8 cellular contexts compared by ENCODE assay signal in the genomic region with DNA sequence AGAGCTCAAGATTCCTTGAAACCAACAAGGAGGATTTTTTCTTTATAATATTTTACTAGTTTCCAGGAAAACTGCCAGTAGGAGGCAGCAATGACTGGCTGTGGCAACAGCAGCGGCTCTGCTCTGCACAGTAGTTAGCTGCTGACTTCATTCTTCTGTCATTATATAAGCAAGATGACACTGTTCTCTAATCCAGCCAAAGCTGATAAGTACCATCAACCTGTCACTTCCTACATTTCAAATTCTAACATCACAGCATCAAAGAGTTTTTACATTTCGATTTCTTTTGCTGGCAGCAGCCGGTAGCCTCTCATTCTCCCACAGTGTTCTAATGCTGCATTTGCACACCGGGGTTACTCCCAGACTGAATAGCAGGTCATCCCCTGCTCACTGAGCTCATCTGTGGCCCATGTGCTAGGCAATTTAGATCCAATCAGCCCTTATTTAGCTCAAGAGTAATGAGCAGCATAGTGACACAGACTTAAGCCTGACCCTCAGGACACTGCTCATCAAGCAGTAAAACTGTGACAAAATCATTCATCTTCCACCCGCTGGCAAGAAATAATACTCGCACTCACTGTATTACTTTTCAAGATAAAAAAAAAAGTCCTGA.
A peak's percentile ranks its signal among the peaks of the same experiment; 100 is the strongest.
DNase-seq lines count a peak whose midpoint lies in the region; ATAC-seq and TF ChIP-seq lines count a peak whose summit lies in the region.

No MANE protein-coding gene starts in this region.

- H3K36me3 ChIP-seq in left ventricle myocardium inferior = no peaks in the 10 kb centered on the region

- H3K27me3 ChIP-seq in left ventricle myocardium inferior (ENCODE audit: low read depth) = no peaks in the 10 kb centered on the region

- H3K4me3 ChIP-seq in left ventricle myocardium inferior = no peak overlapping the region

- DNase-seq in COLO829 (ENCODE audit: low spot score) (peak; percentile 13), HT-29 (ENCODE audit: low spot score) (peak; percentile 53), UCSD-AML1 (lab: John Stamatoyannopoulos, UW; ENCODE audit: unreplicated experiment) (peak; percentile 12), left ventricle myocardium inferior (no peak), smooth muscle cell of the brain vasculature (ENCODE audit: low read depth, low spot score) (peak; percentile 41), NCI-H345 (lab: John Stamatoyannopoulos, UW) (no peak), GM19240 (ENCODE audit: insufficient read length, low spot score) (no peak)

- intact Hi-C loops in left ventricle myocardium inferior (cut with micrococcal nuclease) = no loop called here

- no peaks in the 10 kb centered on the region for H3K4me1 ChIP-seq in left ventricle myocardium inferior

- peak; percentile 42 for TF ChIP-seq CTCF in left ventricle myocardium inferior (IDR thresholded peaks at IDR 0.05; ENCODE audit: borderline replicate concordance)

- ATAC-seq in GM19397 (IDR thresholded peaks at IDR 0.05; ENCODE audit: unreplicated experiment) = no peak

- H3K27ac ChIP-seq in left ventricle myocardium inferior (replicated peaks) = no peak overlapping the region

- H3K9me3 ChIP-seq in left ventricle myocardium inferior (replicated peaks) = no peaks in the 10 kb centered on the region

Comparison
In these comparisons a context has a peak if more than half of its experiments do, and no peak if none do; other contexts are left out.
1. DNase-seq: peak in COLO829 (single experiment), HT-29 (single experiment), UCSD-AML1 (single experiment) and smooth muscle cell of the brain vasculature (single experiment); none in left ventricle myocardium inferior (single experiment), NCI-H345 (single experiment) and GM19240 (single experiment).